8 cellular contexts compared by ENCODE assay signal in the genomic region with DNA sequence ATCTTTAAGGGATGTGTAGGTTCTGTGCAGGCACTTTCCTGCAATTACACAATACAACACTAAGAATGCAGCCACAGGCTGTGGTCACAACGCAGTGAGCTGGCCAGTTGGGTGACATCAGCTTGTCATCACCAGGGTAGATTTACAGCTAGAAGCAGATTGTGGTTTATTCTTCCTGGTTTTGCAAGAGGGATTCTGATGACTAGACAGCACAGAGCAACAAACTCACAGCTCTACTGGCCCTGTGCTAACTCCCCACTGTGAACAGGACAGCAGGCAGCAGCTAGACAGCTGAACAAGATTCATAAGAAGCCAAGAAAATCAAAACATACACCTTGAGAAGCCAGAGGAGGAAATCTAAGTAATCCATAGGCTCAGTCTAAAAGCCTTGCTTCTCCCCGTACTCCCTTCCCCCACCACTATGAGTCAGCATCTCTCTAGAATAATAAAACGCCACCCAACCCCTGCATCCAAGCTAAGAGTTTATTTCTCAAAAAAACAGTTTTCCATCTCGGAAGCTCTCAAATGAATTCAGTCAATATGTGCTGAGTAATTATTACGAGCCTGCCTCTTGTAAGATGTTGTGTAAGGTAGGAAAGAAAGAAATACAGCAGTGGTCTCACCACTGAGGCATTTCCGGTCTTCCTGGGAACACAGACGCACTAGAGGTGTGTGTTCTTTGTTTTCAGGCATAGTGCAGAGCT.
DNase-seq lines count a peak whose midpoint lies in the region; ATAC-seq and TF ChIP-seq lines count a peak whose summit lies in the region.

No MANE protein-coding gene starts in this region.

- peak overlapping the region; percentile 25 for H3K4me3 ChIP-seq in retinal pigment epithelial cell (ENCODE audit: low read length)

- peak overlapping the region; percentile 71 for H3K4me3 Mint-ChIP-seq in HFFc6

- H3K27me3 Mint-ChIP-seq in HFFc6 (ENCODE audit: insufficient read depth) = peaks cover 11% of the 10 kb centered on the region

- peak; percentile 15 for DNase-seq in NCI-H2029 (lab: John Stamatoyannopoulos, UW)
- no peak for DNase-seq in NCI-H2029 treated with DMSO at 0.1 percent for 48 hours (lab: John Stamatoyannopoulos, UW)
- DNase-seq in HFFc6 = peak; percentile 100
- DNase-seq in NCI-H446 treated with DMSO at 0.1 percent for 48 hours (lab: John Stamatoyannopoulos, UW) = peak; percentile 22
- peak in 35 of 58 donors; percentile 3 to 62 (median 23) for DNase-seq in anterior cingulate cortex (lab: John Stamatoyannopoulos, UW)
- DNase-seq in hepatic stellate cell (ENCODE audit: low spot score) = peak; percentile 78
- DNase-seq in retinal pigment epithelial cell (ENCODE audit: low read depth) = peak; percentile 91

- ATAC-seq in GM19328 (IDR thresholded peaks at IDR 0.05; ENCODE audit: unreplicated experiment) = no peak

- no peaks in the 10 kb centered on the region for H3K9me3 Mint-ChIP-seq in HFFc6

- H3K4me1 Mint-ChIP-seq in HFFc6 (ENCODE audit: low read depth) = peaks cover 35% of the 10 kb centered on the region

- H3K27ac Mint-ChIP-seq in HFFc6 = peak overlapping the region; percentile 95

- TF ChIP-seq CTCF in HFFc6 (IDR thresholded peaks at IDR 0.05) (no peak), retinal pigment epithelial cell (conservative IDR thresholded peaks at IDR 0.05; ENCODE audit: low read depth, low read length) (no peak)

- H3K36me3 Mint-ChIP-seq in HFFc6 (ENCODE audit: low read depth) = peaks cover 32% of the 10 kb centered on the region
